Comparison of ENCODE assay signal across 1 cellular context in genomic region chr6:13993416-13993815, GRCh38.
TF ChIP-seq lines count a peak whose summit lies in the region.

No MANE protein-coding gene starts in this region.

TF ChIP-seq in HCT116, 20 proteins besides CTCF, POLR2A, EP300 and RAD21 (continued from another document):
- TF ChIP-seq ZBTB33 (IDR thresholded peaks at IDR 0.05; ENCODE audit: extremely low read depth, insufficient replicate concordance, low read length) (no peak), CEBPB (IDR thresholded peaks at IDR 0.05; ENCODE audit: low read depth) (no peak), ZNF274 (IDR thresholded peaks at IDR 0.05; ENCODE audit: low read depth, low read length) (no peak), EZH2 (IDR thresholded peaks at IDR 0.05) (no peak), ZFX (IDR thresholded peaks at IDR 0.05) (no peak), FOSL1 (IDR thresholded peaks at IDR 0.05; ENCODE audit: low read depth) (no peak), MAX (IDR thresholded peaks at IDR 0.05) (no peak), EGR1 (IDR thresholded peaks at IDR 0.05; ENCODE audit: low read depth) (no peak), ATF3 (IDR thresholded peaks at IDR 0.05) (no peak), EZH2phosphoT487 (IDR thresholded peaks at IDR 0.05; ENCODE audit: borderline replicate concordance) (no peak), REST (IDR thresholded peaks at IDR 0.05; ENCODE audit: low read depth) (no peak), POLR2AphosphoS5 (IDR thresholded peaks at IDR 0.05; ENCODE audit: low read depth, low read length) (no peak), ELF1 (IDR thresholded peaks at IDR 0.05; ENCODE audit: borderline replicate concordance, low read depth) (no peak), YY1 (IDR thresholded peaks at IDR 0.05; ENCODE audit: extremely low read depth, insufficient replicate concordance, low read depth, low read length) (no peak), CBX3 (IDR thresholded peaks at IDR 0.05; ENCODE audit: low read depth) (no peak), SP1 (IDR thresholded peaks at IDR 0.05; ENCODE audit: low read depth) (no peak), JUND (IDR thresholded peaks at IDR 0.05) (no peak)
